Comparison of ENCODE assay signal across 1 cellular context in the genomic region with DNA sequence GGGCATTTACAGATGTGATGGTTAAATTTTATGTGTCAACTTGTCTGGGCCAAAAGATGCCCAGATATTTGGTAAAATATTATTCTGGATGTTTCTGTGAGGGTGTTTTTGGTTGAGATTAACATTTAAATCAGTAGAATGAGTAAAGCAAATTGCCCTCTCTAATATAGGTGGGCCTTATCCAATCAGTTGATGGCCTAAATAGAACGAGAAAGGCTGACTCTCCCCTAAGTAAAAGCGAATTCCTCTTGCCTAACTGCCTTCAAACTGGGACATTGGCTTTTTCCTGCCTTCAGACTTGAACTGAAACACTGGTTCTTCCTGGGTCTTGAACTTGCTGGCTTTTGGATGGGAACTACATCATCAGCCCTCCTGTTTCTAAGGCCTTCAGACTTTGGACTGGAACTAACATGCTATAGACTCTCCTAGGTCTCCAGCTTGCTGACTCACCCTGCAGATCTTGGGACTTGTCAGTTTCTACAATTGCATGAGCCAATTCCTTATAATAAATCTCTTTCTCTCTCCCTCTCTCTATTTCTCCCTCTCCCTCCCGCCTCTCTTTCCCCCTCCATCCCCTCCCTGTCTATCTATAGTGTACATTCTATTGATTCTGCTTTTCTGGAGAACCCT.
TF ChIP-seq lines count a peak whose summit lies in the region.

No MANE protein-coding gene starts in this region.

TF ChIP-seq in GM12878, 131 proteins besides CTCF, POLR2A, EP300 and RAD21:
- TF ChIP-seq NRF1 (conservative IDR thresholded peaks at IDR 0.05; ENCODE audit: low read depth, low read length) (no peak), JUNB (IDR thresholded peaks at IDR 0.05) (no peak), ASH2L (IDR thresholded peaks at IDR 0.05; ENCODE audit: borderline replicate concordance, low read depth) (no peak), POLR2AphosphoS2 (IDR thresholded peaks at IDR 0.05; ENCODE audit: low read depth, low read length) (no peak), SUZ12 (IDR thresholded peaks at IDR 0.05; ENCODE audit: unreplicated experiment) (no peak), SIN3A (IDR thresholded peaks at IDR 0.05; ENCODE audit: low read depth, low read length) (no peak), MTA3 (IDR thresholded peaks at IDR 0.05; ENCODE audit: borderline replicate concordance, low read length) (no peak), HDGF (IDR thresholded peaks at IDR 0.05) (no peak), MYC (IDR thresholded peaks at IDR 0.05; ENCODE audit: insufficient read depth, insufficient read length, insufficient replicate concordance, low read length, severe bottlenecking) (no peak), TAF1 (IDR thresholded peaks at IDR 0.05; ENCODE audit: borderline replicate concordance, low read depth, low read length) (no peak), PAX5 (IDR thresholded peaks at IDR 0.05; ENCODE audit: borderline replicate concordance, low read depth, low read length) (no peak), HDAC2 (IDR thresholded peaks at IDR 0.05) (no peak), GATAD2B (conservative IDR thresholded peaks at IDR 0.05; ENCODE audit: low read depth) (no peak), NKRF (conservative IDR thresholded peaks at IDR 0.05) (no peak), RFX5 (IDR thresholded peaks at IDR 0.05; ENCODE audit: low read depth, low read length) (no peak), FOXK2 (IDR thresholded peaks at IDR 0.05) (no peak)
- TF ChIP-seq, protein P1, sequence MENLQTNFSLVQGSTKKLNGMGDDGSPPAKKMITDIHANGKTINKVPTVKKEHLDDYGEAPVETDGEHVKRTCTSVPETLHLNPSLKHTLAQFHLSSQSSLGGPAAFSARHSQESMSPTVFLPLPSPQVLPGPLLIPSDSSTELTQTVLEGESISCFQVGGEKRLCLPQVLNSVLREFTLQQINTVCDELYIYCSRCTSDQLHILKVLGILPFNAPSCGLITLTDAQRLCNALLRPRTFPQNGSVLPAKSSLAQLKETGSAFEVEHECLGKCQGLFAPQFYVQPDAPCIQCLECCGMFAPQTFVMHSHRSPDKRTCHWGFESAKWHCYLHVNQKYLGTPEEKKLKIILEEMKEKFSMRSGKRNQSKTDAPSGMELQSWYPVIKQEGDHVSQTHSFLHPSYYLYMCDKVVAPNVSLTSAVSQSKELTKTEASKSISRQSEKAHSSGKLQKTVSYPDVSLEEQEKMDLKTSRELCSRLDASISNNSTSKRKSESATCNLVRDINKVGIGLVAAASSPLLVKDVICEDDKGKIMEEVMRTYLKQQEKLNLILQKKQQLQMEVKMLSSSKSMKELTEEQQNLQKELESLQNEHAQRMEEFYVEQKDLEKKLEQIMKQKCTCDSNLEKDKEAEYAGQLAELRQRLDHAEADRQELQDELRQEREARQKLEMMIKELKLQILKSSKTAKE (IDR thresholded peaks at IDR 0.05; ENCODE audit: low read depth, poor library complexity, severe bottlenecking), result no peak
- TF ChIP-seq, protein P2, sequence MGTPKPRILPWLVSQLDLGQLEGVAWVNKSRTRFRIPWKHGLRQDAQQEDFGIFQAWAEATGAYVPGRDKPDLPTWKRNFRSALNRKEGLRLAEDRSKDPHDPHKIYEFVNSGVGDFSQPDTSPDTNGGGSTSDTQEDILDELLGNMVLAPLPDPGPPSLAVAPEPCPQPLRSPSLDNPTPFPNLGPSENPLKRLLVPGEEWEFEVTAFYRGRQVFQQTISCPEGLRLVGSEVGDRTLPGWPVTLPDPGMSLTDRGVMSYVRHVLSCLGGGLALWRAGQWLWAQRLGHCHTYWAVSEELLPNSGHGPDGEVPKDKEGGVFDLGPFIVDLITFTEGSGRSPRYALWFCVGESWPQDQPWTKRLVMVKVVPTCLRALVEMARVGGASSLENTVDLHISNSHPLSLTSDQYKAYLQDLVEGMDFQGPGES (IDR thresholded peaks at IDR 0.05), result no peak
